Comparison of ENCODE assay signal across 8 cellular contexts in genomic region chr7:102464577-102465280, GRCh38. TPM values are rescaled to one million over a fixed set of nuclear protein-coding genes. Genes with fewer than 3 reads are reported as not detected.
DNase-seq lines count a peak whose midpoint lies in the region; ATAC-seq, FAIRE-seq and TF ChIP-seq lines count a peak whose summit lies in the region.

Gene ALKBH4, minus strand, starts transcription at chr7:102464863. Its CDS starts 27 bp downstream, at chr7:102464836.
Gene LRWD1, plus strand, starts transcription at chr7:102464984. Its CDS starts 97 bp downstream, at chr7:102465081.

- intact Hi-C loops in heart right ventricle (cut with DNase I) (loop anchor here in 2 of 10 donors (5.0 to 10.0 kb wide), 3 partner anchors 50 to 180 kb away; partner anchors contain the start of gene SH2B2 (in 1 of the 2)), posterior vena cava (cut with DNase I) (no loop called here), upper lobe of right lung (cut with DNase I) (loop anchor here (10.0 kb wide), 1 partner anchor 50 kb away; no protein-coding TSS in a partner anchor)

- ATAC-seq in HG02798 (IDR thresholded peaks at IDR 0.05; ENCODE audit: poor library complexity, unreplicated experiment) (peak; percentile 96), heart right ventricle (peak; percentile 93 to 98 (median 96)), upper lobe of right lung (peak; percentile 98)

- H3K4me1 ChIP-seq in adipocyte (ENCODE audit: control insufficient read depth, insufficient read depth, low read length) (peaks cover 16% of the 10 kb centered on the region), heart right ventricle (peaks cover 4 to 26% (median 23%) of the 10 kb centered on the region in 9 donors), upper lobe of right lung (peaks cover 20% of the 10 kb centered on the region)

- H3K27ac ChIP-seq in heart right ventricle: peak within 1 kb of the TSS in 9 of 10 donors; percentile 53 to 94 (median 82)
- peak within 1 kb of the TSS; percentile 87 for H3K27ac ChIP-seq in upper lobe of right lung

- H3K4me3 ChIP-seq in adipocyte (ENCODE audit: low read length) (peak within 1 kb of the TSS; percentile 100), heart right ventricle (peak within 1 kb of the TSS; percentile 74 to 100 (median 91)), upper lobe of right lung (peak within 1 kb of the TSS; percentile 100)

- TF ChIP-seq CTCF in heart right ventricle (IDR thresholded peaks at IDR 0.05) (peak in 7 of 9 donors; percentile 17 to 51 (median 36)), upper lobe of right lung (IDR thresholded peaks at IDR 0.05) (peak; percentile 18)

- peak within 1 kb of the TSS; percentile 100 for H3K9ac ChIP-seq in adipocyte (ENCODE audit: low read length)

- peak; percentile 75; the same call in 1 of the 2 replicates for TF ChIP-seq POLR2A in GM12891 (IDR thresholded peaks at IDR 0.05; ENCODE audit: low read depth, low read length)

- H3K27me3 ChIP-seq in adipocyte (replicated peaks; ENCODE audit: control insufficient read depth, insufficient read depth, low read length): no peaks in the 10 kb centered on the region
- H3K27me3 ChIP-seq in heart right ventricle: no peaks in the 10 kb centered on the region
- no peaks in the 10 kb centered on the region for H3K27me3 ChIP-seq in upper lobe of right lung

- WGBS in heart right ventricle, 2 donors: 0% methylated on average over 79 to 81 of the region's 81 CpGs

- DNase-seq in GM12891 (ENCODE audit: insufficient read length, low spot score) (peak; percentile 100), NCI-H1417 treated with DMSO at 0.1 percent for 48 hours (lab: John Stamatoyannopoulos, UW) (peak; percentile 76), T follicular helper cell (ENCODE audit: low read depth) (peak; percentile 85), adipocyte (ENCODE audit: low read depth) (peak; percentile 97), heart right ventricle (peak; percentile 94 to 96), posterior vena cava (ENCODE audit: low spot score) (peak; percentile 98), upper lobe of right lung (peak; percentile 98)

- FAIRE-seq in GM12891 (lab: Jason Lieb, UNC): peak; percentile 99

- H3K9me3 ChIP-seq in adipocyte (ENCODE audit: control insufficient read depth, low read length) (no peaks in the 10 kb centered on the region), heart right ventricle (no peaks in the 10 kb centered on the region), upper lobe of right lung (no peaks in the 10 kb centered on the region)

- no peaks in the 10 kb centered on the region for H3K36me3 ChIP-seq in adipocyte (ENCODE audit: control insufficient read depth, insufficient read depth, low read length, severe bottlenecking)
- H3K36me3 ChIP-seq in heart right ventricle: peaks cover 0 to 23% (median 3%) of the 10 kb centered on the region in 9 donors
- H3K36me3 ChIP-seq in upper lobe of right lung: no peaks in the 10 kb centered on the region

TF ChIP-seq in GM12891, 5 proteins besides CTCF, POLR2A, EP300 and RAD21:
- TF ChIP-seq PAX5 (IDR thresholded peaks at IDR 0.05; ENCODE audit: insufficient read depth, low read length, severe bottlenecking) (peak; percentile 69), SPI1 (IDR thresholded peaks at IDR 0.05; ENCODE audit: low read depth, low read length) (peak; percentile 49), POLR2AphosphoS5 (IDR thresholded peaks at IDR 0.05; ENCODE audit: low read depth, low read length) (peak; percentile 65; the same call in 1 of the 2 replicates), TAF1 (IDR thresholded peaks at IDR 0.05; ENCODE audit: low read depth, low read length) (peak; percentile 70), POU2F2 (IDR thresholded peaks at IDR 0.05; ENCODE audit: low read depth, low read length) (no peak)

RNA-seq across cellular contexts. Expression of gene ALKBH4, which starts in this region (rescaled TPM):
- polyA plus RNA-seq in GM12891 (2012; ENCODE audit: low read depth, missing spikeins): 6.1 TPM
- total RNA-seq in heart right ventricle (1 to 10 TPM; 4.4 to 8.6 (median 6.2) TPM), posterior vena cava (1 to 10 TPM; 6.4 to 6.8 TPM), upper lobe of right lung (7.4 TPM)
- polyA plus RNA-seq in heart right ventricle: 1 to 10 TPM; 7.9 TPM

RNA-seq across cellular contexts. Expression of gene LRWD1, which starts in this region (rescaled TPM):
- 12.5 TPM for polyA plus RNA-seq in GM12891 (2012; ENCODE audit: low read depth, missing spikeins)
- total RNA-seq in heart right ventricle (10 to 100 TPM in 4 of 10 donors, 1 to 10 TPM in 6; 8.1 to 12.2 (median 9.5) TPM), posterior vena cava (1 to 10 TPM; 6.6 to 9.2 TPM), upper lobe of right lung (15.7 TPM)
- polyA plus RNA-seq in heart right ventricle: 10 to 100 TPM in 1 of 2 donors, 1 to 10 TPM in 1; 6.5 to 21.3 TPM

Comparison
In these comparisons a context has a peak if more than half of its experiments do, and no peak if none do; other contexts are left out.
1. Peak in every context shown above with its lines: DNase-seq, ATAC-seq, H3K4me3 ChIP-seq and H3K27ac ChIP-seq.